27 cellular contexts compared by ENCODE assay signal in the genomic region with DNA sequence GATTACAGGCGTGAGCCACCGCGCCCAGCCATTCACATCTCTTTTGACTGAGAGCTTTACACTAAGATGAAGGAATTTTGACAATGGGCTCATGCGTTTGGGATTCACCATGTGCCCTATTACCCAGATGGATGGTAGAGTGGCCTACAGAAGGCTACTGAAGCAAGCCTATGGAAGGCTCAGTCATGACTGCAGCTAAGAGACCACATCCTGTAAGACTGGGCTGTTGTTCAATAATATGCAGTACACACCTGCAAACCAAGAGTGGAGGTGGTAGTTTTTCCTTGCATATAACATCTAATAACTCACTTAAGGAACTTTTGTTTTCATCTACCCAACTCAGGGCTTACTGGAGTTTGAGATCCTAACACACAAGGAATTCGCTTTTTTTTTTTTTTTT.
"Had no signal": no experiment of that assay in that cellular context is flagged by ENCODE, and none has a peak within 500 bp of the region (broad histone marks: within the 10 kb centered on the region; RNA-seq: fewer than 3 reads in every experiment).

No MANE protein-coding gene starts in this region.

- H3K4me1 ChIP-seq: left lung, lower lobe of right lung, right atrium auricular region, stomach, testis, thyroid gland, transverse colon, upper lobe of left lung, vagina had no signal

- DNase-seq: islet precursor cell; kidney glomerular epithelial cell; left cardiac atrium; lower lobe of right lung; mesenchymal stem cell; naive thymus-derived CD4-positive, alpha-beta T cell; ovary; right lobe of liver; stimulated activated CD4-positive, alpha-beta T cell treated with anti-CD3 and anti-CD28 coated beads, Interleukin-12 subunit alpha, Interleukin-12 subunit beta, amount 100 ng/mL, for 4 hours; stimulated activated CD4-positive, alpha-beta T cell treated with anti-CD3 and anti-CD28 coated beads, Interleukin-15, amount 100 ng/mL, for 24 hours; stimulated activated CD4-positive, alpha-beta T cell treated with anti-CD3 and anti-CD28 coated beads, Interleukin-2, amount 100 ng/mL, for 24 hours; stimulated activated CD4-positive, alpha-beta T cell treated with anti-CD3 and anti-CD28 coated beads, Interleukin-4, amount 100 ng/mL, for 1 hour; stimulated activated naive B cell treated with anti-CD40 and anti-IgM and Interleukin-4, amounts not matched to agents 10 μg/mL and 1 μg/mL and 100 μg/mL, for 72 hours; stimulated activated naive CD8-positive, alpha-beta T cell treated with anti-CD3 and anti-CD28 coated beads, Interleukin-15, Interleukin-2, amounts not matched to agents 100 U/mL and 50 U/mL, for 24 hours; testis; transverse colon; upper lobe of left lung had no signal

- H3K9me3 Mint-ChIP-seq: natural killer cell treated with Interleukin-12 subunit alpha and Interleukin-12 subunit beta and Interleukin-15 and Interleukin-18, amount 100 ng/mL, for 72 hours had no signal

- H3K36me3 ChIP-seq: left lung, lower lobe of right lung, ovary, right atrium auricular region, right lobe of liver, stomach, thyroid gland, transverse colon, upper lobe of left lung, vagina had no signal

- H3K4me3 Mint-ChIP-seq: mesothelial cell of epicardium; natural killer cell treated with Interleukin-12 subunit alpha and Interleukin-12 subunit beta and Interleukin-15 and Interleukin-18, amount 100 ng/mL, for 72 hours; stimulated activated naive B cell treated with anti-CD40 and anti-IgM and Interleukin-4, amounts not matched to agents 10 μg/mL and 1 μg/mL and 100 μg/mL, for 72 hours had no signal

- H3K4me2 ChIP-seq: hepatocyte, smooth muscle cell had no signal

- H3K27ac Mint-ChIP-seq: mesothelial cell of epicardium; natural killer cell treated with Interleukin-12 subunit alpha and Interleukin-12 subunit beta and Interleukin-15 and Interleukin-18, amount 100 ng/mL, for 72 hours; progenitor cell of endocrine pancreas; stimulated activated naive B cell treated with anti-CD40 and anti-IgM and Interleukin-4, amounts not matched to agents 10 μg/mL and 1 μg/mL and 100 μg/mL, for 72 hours had no signal

- H2AFZ ChIP-seq: hepatocyte had no signal

- ATAC-seq: left cardiac atrium; left lung; lower lobe of right lung; naive thymus-derived CD4-positive, alpha-beta T cell; natural killer cell treated with Interleukin-12 subunit alpha and Interleukin-12 subunit beta and Interleukin-15 and Interleukin-18, amount 100 ng/mL, for 72 hours; right lobe of liver; stimulated activated naive B cell treated with anti-CD40 and anti-IgM and Interleukin-4, amounts not matched to agents 10 μg/mL and 1 μg/mL and 100 μg/mL, for 72 hours; stimulated activated naive CD8-positive, alpha-beta T cell treated with anti-CD3 and anti-CD28 coated beads, Interleukin-15, Interleukin-2, amounts not matched to agents 100 U/mL and 50 U/mL, for 24 hours had no signal

- H3K27ac ChIP-seq: hepatocyte, left lung, lower lobe of right lung, ovary, right atrium auricular region, right lobe of liver, stomach, testis, thyroid gland, transverse colon, upper lobe of left lung, vagina had no signal

- H3K36me3 Mint-ChIP-seq: mesothelial cell of epicardium; natural killer cell treated with Interleukin-12 subunit alpha and Interleukin-12 subunit beta and Interleukin-15 and Interleukin-18, amount 100 ng/mL, for 72 hours; stimulated activated naive B cell treated with anti-CD40 and anti-IgM and Interleukin-4, amounts not matched to agents 10 μg/mL and 1 μg/mL and 100 μg/mL, for 72 hours had no signal

- H3K9me3 ChIP-seq: left lung, lower lobe of right lung, ovary, right lobe of liver, stomach, testis, thyroid gland, transverse colon, upper lobe of left lung, vagina had no signal

- H3K4me3 ChIP-seq: hepatocyte, left lung, lower lobe of right lung, ovary, right atrium auricular region, right lobe of liver, smooth muscle cell, stomach, testis, thyroid gland, transverse colon, upper lobe of left lung, vagina had no signal

- H3K27me3 ChIP-seq: hepatocyte, left lung, ovary, right atrium auricular region, right lobe of liver, stomach, testis, thyroid gland, transverse colon, upper lobe of left lung, vagina had no signal

- H3K79me2 ChIP-seq: hepatocyte had no signal

- H3K4me1 Mint-ChIP-seq: mesothelial cell of epicardium; stimulated activated naive B cell treated with anti-CD40 and anti-IgM and Interleukin-4, amounts not matched to agents 10 μg/mL and 1 μg/mL and 100 μg/mL, for 72 hours had no signal
